Comparison of ENCODE assay signal across 7 cellular contexts in genomic region chr4:165213404-165213803, GRCh38. TPM values are rescaled to one million over a fixed set of nuclear protein-coding genes. Genes with fewer than 3 reads are reported as not detected.
DNase-seq lines count a peak whose midpoint lies in the region; ATAC-seq, FAIRE-seq and TF ChIP-seq lines count a peak whose summit lies in the region.
"Not testable (repeated sequence)": the region's sequence is repeated elsewhere in the genome, so short reads cannot be mapped to it uniquely, and the experiment has no call there.

No MANE protein-coding gene starts in this region.

- 79% methylated on average over 1 of the region's 1 CpG for WGBS in A549 (ENCODE audit: missing lambda C conversion rate)
- 92% methylated on average over 1 of the region's 1 CpG; no CpG with 5 or more reads in 1 of the 2 experiments for WGBS in endodermal cell (ENCODE audit: insufficient coverage in 1 of 2, insufficient read length in 1 of 2), 2 experiments
- WGBS in mesendoderm (ENCODE audit: extremely low coverage, insufficient coverage, low lambda C conversion rate): no CpG with 5 or more reads among the region's 1 CpG

- H3K56ac ChIP-seq in mesendoderm (ENCODE audit: low read length): not testable (repeated sequence)

- peaks cover 89% of the 10 kb centered on the region for H3K4me1 Mint-ChIP-seq in activated CD4-positive, alpha-beta T cell treated with anti-CD3 and anti-CD28 coated beads for 36 hours
- H3K4me1 Mint-ChIP-seq in astrocyte (ENCODE audit: low read depth, unreplicated experiment): peaks cover 70% of the 10 kb centered on the region
- peaks cover 64% of the 10 kb centered on the region for H3K4me1 Mint-ChIP-seq in endodermal cell

- not testable (repeated sequence) for H3K4me3 Mint-ChIP-seq in activated CD4-positive, alpha-beta T cell treated with anti-CD3 and anti-CD28 coated beads for 36 hours; endodermal cell
- H3K4me3 Mint-ChIP-seq in astrocyte (ENCODE audit: unreplicated experiment): peak overlapping the region; percentile 36

- ATAC-seq in A549: peak in 1 of 2 experiments; percentile 41; a peak in 1 of 6 replicates
- not testable (repeated sequence) for ATAC-seq in PC-3; activated CD4-positive, alpha-beta T cell treated with anti-CD3 and anti-CD28 coated beads for 36 hours

- H2AK5ac ChIP-seq in mesendoderm (ENCODE audit: low read length): not testable (repeated sequence)

- peak overlapping the region; percentile 44 for H3K27ac Mint-ChIP-seq in activated CD4-positive, alpha-beta T cell treated with anti-CD3 and anti-CD28 coated beads for 36 hours
- H3K27ac Mint-ChIP-seq in astrocyte (ENCODE audit: unreplicated experiment): peak overlapping the region; percentile 44
- not testable (repeated sequence) for H3K27ac Mint-ChIP-seq in endodermal cell

- H2BK120ac ChIP-seq in mesendoderm (ENCODE audit: low read depth, low read length): not testable (repeated sequence)

- not testable (repeated sequence) for H3K79me1 ChIP-seq in mesendoderm (ENCODE audit: low read length)

- TF ChIP-seq EP300 in A549 (IDR thresholded peaks at IDR 0.05): not testable (repeated sequence)

- not testable (repeated sequence) for H3K27me3 ChIP-seq in PC-3 (ENCODE audit: low read length); astrocyte (ENCODE audit: insufficient read depth, low read length); mesendoderm (ENCODE audit: insufficient read depth, low read length, poor library complexity)
- peaks cover 21% of the 10 kb centered on the region for H3K27me3 ChIP-seq in endodermal cell (ENCODE audit: control insufficient read depth, insufficient read depth, low read length, poor library complexity, severe bottlenecking)

- not testable (repeated sequence) for H3K9me3 ChIP-seq in A549; PC-3 (ENCODE audit: low read length); astrocyte (ENCODE audit: insufficient read depth, low read depth, low read length); endodermal cell (ENCODE audit: control insufficient read depth, low read length)

- H3K4ac ChIP-seq in mesendoderm (ENCODE audit: low read depth, low read length): not testable (repeated sequence)

- H2BK15ac ChIP-seq in mesendoderm (replicated peaks; ENCODE audit: low read depth): not testable (repeated sequence)

- intact Hi-C loops in PC-3 (cut with micrococcal nuclease): loop anchor here (5.0 kb wide), 1 partner anchor 99 kb away; no protein-coding TSS in a partner anchor
- intact Hi-C loops in activated CD4-positive, alpha-beta T cell treated with anti-CD3 and anti-CD28 coated beads for 36 hours (cut with DNase I, micrococcal nuclease): not testable (repeated sequence)

- H3K23ac ChIP-seq in mesendoderm (ENCODE audit: low read length): not testable (repeated sequence)

- 0 out of 3 replicates have a peak overlapping the region, but pooled peaks have one; percentile 23 for H3K4me2 ChIP-seq in A549
- not testable (repeated sequence) for H3K4me2 ChIP-seq in PC-3 (ENCODE audit: low read length); astrocyte (ENCODE audit: low read length); mesendoderm (ENCODE audit: low read length)

- H3K79me2 ChIP-seq in PC-3 (ENCODE audit: low read length): peaks cover 89% of the 10 kb centered on the region
- peaks cover 41% of the 10 kb centered on the region for H3K79me2 ChIP-seq in astrocyte (ENCODE audit: insufficient read depth, low read length)
- not testable (repeated sequence) for H3K79me2 ChIP-seq in mesendoderm (ENCODE audit: control insufficient read depth, insufficient read depth, low read length)

- H3K27ac ChIP-seq in A549; PC-3 (ENCODE audit: low read length); astrocyte (ENCODE audit: low read depth, low read length); endodermal cell (ENCODE audit: low read depth, low read length); mesendoderm (ENCODE audit: low read depth, low read length): not testable (repeated sequence)

- H3F3A ChIP-seq in PC-3 (ENCODE audit: low read length, unreplicated experiment): not testable (repeated sequence)

- H3K36me3 Mint-ChIP-seq in activated CD4-positive, alpha-beta T cell treated with anti-CD3 and anti-CD28 coated beads for 36 hours (ENCODE audit: low read depth): peaks cover 14% of the 10 kb centered on the region
- not testable (repeated sequence) for H3K36me3 Mint-ChIP-seq in astrocyte (ENCODE audit: low read depth, unreplicated experiment); endodermal cell (ENCODE audit: low read depth)

- H4K5ac ChIP-seq in mesendoderm (ENCODE audit: low read length): not testable (repeated sequence)

- H3K4me1 ChIP-seq in A549 (peaks cover 66% of the 10 kb centered on the region), PC-3 (ENCODE audit: insufficient read depth, low read length) (peaks cover 69% of the 10 kb centered on the region), astrocyte (ENCODE audit: insufficient read depth, low read length) (peaks cover 16% of the 10 kb centered on the region)
- H3K4me1 ChIP-seq in endodermal cell (ENCODE audit: control insufficient read depth, insufficient read depth, low read length); mesendoderm (ENCODE audit: control insufficient read depth, low read depth, low read length): not testable (repeated sequence)

- H3K27me3 Mint-ChIP-seq in activated CD4-positive, alpha-beta T cell treated with anti-CD3 and anti-CD28 coated beads for 36 hours; astrocyte (ENCODE audit: low read depth, unreplicated experiment): not testable (repeated sequence)
- peaks cover 32% of the 10 kb centered on the region for H3K27me3 Mint-ChIP-seq in endodermal cell (ENCODE audit: insufficient read depth)

- H4K20me1 ChIP-seq in PC-3 (ENCODE audit: low read length): not testable (repeated sequence)
- peaks cover 21% of the 10 kb centered on the region for H4K20me1 ChIP-seq in astrocyte (ENCODE audit: insufficient read depth, low read length)

- H2BK5ac ChIP-seq in mesendoderm (ENCODE audit: low read length): not testable (repeated sequence)

- not testable (repeated sequence) for TF ChIP-seq POLR2A in A549 (IDR thresholded peaks at IDR 0.05; ENCODE audit: low read length)

- H3K4me3 ChIP-seq in A549; PC-3 (ENCODE audit: low read length); astrocyte (ENCODE audit: insufficient read depth, low read depth, low read length); mesendoderm (ENCODE audit: low read length): not testable (repeated sequence)
- H3K4me3 ChIP-seq in endodermal cell (ENCODE audit: low read length): peak overlapping the region; percentile 52

- not testable (repeated sequence) for H3K9me2 ChIP-seq in PC-3 (replicated peaks; ENCODE audit: low read length)

- BruUV-seq in PC-3 (replicated peaks; lab: Mats Ljungman, UMichigan): not testable (repeated sequence)

- not testable (repeated sequence) for FAIRE-seq in A549 (lab: Jason Lieb, UNC); astrocyte (lab: Jason Lieb, UNC)

- H3K36me3 ChIP-seq in PC-3 (ENCODE audit: low read depth, low read length); astrocyte (ENCODE audit: insufficient read depth, low read length); endodermal cell (ENCODE audit: control insufficient read depth, insufficient read depth, low read length); mesendoderm (ENCODE audit: control insufficient read depth, insufficient read depth, low read length): not testable (repeated sequence)

- POLR2A ChIA-PET in A549 (lab: Yijun Ruan, JAX); PC-3 (lab: Charles Lee; ENCODE audit: unreplicated experiment); activated CD4-positive, alpha-beta T cell treated with anti-CD3 and anti-CD28 coated beads for 36 hours (lab: Charles Lee): not testable (repeated sequence)

- not testable (repeated sequence) for H3K9me3 Mint-ChIP-seq in activated CD4-positive, alpha-beta T cell treated with anti-CD3 and anti-CD28 coated beads for 36 hours (ENCODE audit: low read depth); astrocyte (ENCODE audit: unreplicated experiment); endodermal cell

- CTCF ChIA-PET in A549 (lab: Yijun Ruan, JAX); PC-3 (lab: Charles Lee); activated CD4-positive, alpha-beta T cell treated with anti-CD3 and anti-CD28 coated beads for 36 hours (lab: Charles Lee): not testable (repeated sequence)

- H3K9ac ChIP-seq in PC-3 (ENCODE audit: low read length); astrocyte (ENCODE audit: low read length); endodermal cell (ENCODE audit: extremely low read depth, low read length, poor library complexity, severe bottlenecking); mesendoderm (ENCODE audit: low read length): not testable (repeated sequence)

- H2AFZ ChIP-seq in PC-3 (ENCODE audit: low read length); astrocyte (ENCODE audit: low read depth, low read length): not testable (repeated sequence)

- not testable (repeated sequence) for TF ChIP-seq CTCF in A549 (IDR thresholded peaks at IDR 0.05); PC-3 (conservative IDR thresholded peaks at IDR 0.05; ENCODE audit: low read depth, low read length); astrocyte (IDR thresholded peaks at IDR 0.05; ENCODE audit: insufficient read depth, low read depth, low read length); endodermal cell (conservative IDR thresholded peaks at IDR 0.05)

- H4K8ac ChIP-seq in mesendoderm (ENCODE audit: low read depth, low read length): not testable (repeated sequence)

- DNase-seq in A549 (ENCODE audit: low read depth in 1 of 2, low spot score in 1 of 2); activated CD4-positive, alpha-beta T cell treated with anti-CD3 and anti-CD28 coated beads for 36 hours; astrocyte (ENCODE audit: low read depth); endodermal cell: not testable (repeated sequence)
- DNase-seq in EL (peak; percentile 17), PC-3 (peak; percentile 55), mesendoderm (peak; percentile 57)

- not testable (repeated sequence) for H3K18ac ChIP-seq in mesendoderm (ENCODE audit: low read length)

- TF ChIP-seq RAD21 in A549 (conservative IDR thresholded peaks at IDR 0.05 in 1 of 2, IDR thresholded peaks at IDR 0.05 in 1 of 2): not testable (repeated sequence)

RNA-seq across cellular contexts. Expression of gene KLHL2, which starts 6.0 kb away (rescaled TPM):
- polyA plus RNA-seq in A549 (2011; rRNA removed) (17.3 and 21.6 TPM in 2 replicates), A549 (2017; fragmentation: RNase III; extraction: RNeasy Plus Mini Kit Qiagen cat#74134 plus additional on column Dnase treatment) (10.7 to 13.6 TPM (median 12.2 TPM) in 3 replicates)
- 6.4 and 6.6 TPM in 2 replicates for polyA plus RNA-seq in A549 (2012; cell fraction: cytosol; rRNA removed)
- polyA plus RNA-seq in A549 (2012; cell fraction: nucleus; rRNA removed): 2.2 and 4.7 TPM in 2 replicates
- polyA minus RNA-seq in A549 (2011; rRNA and poly(A)+ RNA removed): 6.9 and 8.1 TPM in 2 replicates
- total RNA-seq in PC-3 (2014; rRNA removed) (10.0 and 11.0 TPM in 2 replicates), astrocyte (26.2 and 28.2 TPM in 2 replicates), endodermal cell (10 to 100 TPM; 11.6 to 16.0 TPM)
- 10 to 100 TPM; 20.9 to 22.1 TPM for total RNA-seq in activated CD4-positive, alpha-beta T cell treated with anti-CD3 and anti-CD28 coated beads for 36 hours
- polyA plus RNA-seq in endodermal cell (2013, experiment 1 of 2): 11.5 TPM
- polyA plus RNA-seq in endodermal cell (2013, experiment 2 of 2): 10.4 TPM
- 4.8 TPM for polyA plus RNA-seq in mesendoderm (2013, experiment 1 of 2)
- polyA plus RNA-seq in mesendoderm (2013, experiment 2 of 2): 4.5 TPM
